23 cellular contexts compared by ENCODE assay signal in genomic region chr4:137495578-137495977, GRCh38. TPM values are rescaled to one million over a fixed set of nuclear protein-coding genes. Genes with fewer than 3 reads are reported as not detected.
"Had no signal": no experiment of that assay in that cellular context is flagged by ENCODE, and none has a peak within 500 bp of the region (broad histone marks: within the 10 kb centered on the region; RNA-seq: fewer than 3 reads in every experiment).

No MANE protein-coding gene starts in this region.

- H3K4me1 Mint-ChIP-seq: activated CD4-positive, alpha-beta T cell treated with anti-CD3 and anti-CD28 coated beads, Interleukin-2, amount 10 ng/mL, durations not matched to agents 24 days and 14 days; activated naive CD4-positive, alpha-beta T cell treated with anti-CD3 and anti-CD28 coated beads, Interleukin-2, amount 50 U/mL, for 24 hours; activated naive CD8-positive, alpha-beta T cell treated with anti-CD3 and anti-CD28 coated beads, Interleukin-2, amount 50 U/mL, for 24 hours; activated T-helper 17 cell treated with anti-CD3 and anti-CD28 coated beads, Interleukin-2, amount 50 U/mL, for 72 hours had no signal

- H3K36me3 Mint-ChIP-seq: activated CD4-positive, alpha-beta memory T cell treated with anti-CD3 and anti-CD28 coated beads for 36 hours; activated naive CD4-positive, alpha-beta T cell treated with anti-CD3 and anti-CD28 coated beads, Interleukin-2, amount 50 U/mL, for 24 hours; natural killer cell treated with Interleukin-12 subunit alpha and Interleukin-12 subunit beta and Interleukin-15 and Interleukin-18, amount 100 ng/mL, for 72 hours had no signal

- H3K4me3 Mint-ChIP-seq: activated CD4-positive, alpha-beta memory T cell treated with anti-CD3 and anti-CD28 coated beads for 36 hours; activated CD4-positive, alpha-beta T cell treated with anti-CD3 and anti-CD28 coated beads, Interleukin-2, amount 10 ng/mL, durations not matched to agents 24 days and 14 days; activated naive CD4-positive, alpha-beta T cell treated with anti-CD3 and anti-CD28 coated beads, Interleukin-2, amount 50 U/mL, for 24 hours; activated naive CD8-positive, alpha-beta T cell treated with anti-CD3 and anti-CD28 coated beads, Interleukin-2, amount 50 U/mL, for 24 hours; activated T-cell treated with anti-CD3 and anti-CD28 coated beads, Interleukin-2, amount 50 U/mL, for 4 hours; activated T-helper 17 cell treated with anti-CD3 and anti-CD28 coated beads, Interleukin-2, amount 50 U/mL, for 72 hours; natural killer cell treated with Interleukin-12 subunit alpha and Interleukin-12 subunit beta and Interleukin-15 and Interleukin-18, amount 100 ng/mL, for 72 hours had no signal

- H3K4me3 ChIP-seq: gastroesophageal sphincter, mucosa of descending colon, right atrium auricular region, suprapubic skin, tibial artery had no signal

- H3K9me3 Mint-ChIP-seq: activated naive CD8-positive, alpha-beta T cell treated with anti-CD3 and anti-CD28 coated beads, Interleukin-2, amount 50 U/mL, for 24 hours; activated T-cell treated with anti-CD3 and anti-CD28 coated beads, Interleukin-2, amount 50 U/mL, for 4 hours had no signal

- DNase-seq: activated CD4-positive, alpha-beta memory T cell treated with anti-CD3 and anti-CD28 coated beads for 36 hours; activated CD4-positive, alpha-beta T cell treated with anti-CD3 and anti-CD28 coated beads, Interleukin-2, amount 10 ng/mL, durations not matched to agents 24 days and 14 days; activated CD4-positive, CD25-positive, alpha-beta regulatory T cell treated with anti-CD3 and anti-CD28 coated beads, Interleukin-2, amount 50 U/mL, for 72 hours; activated gamma-delta T cell treated with Interleukin-2 at 50 U/mL for 16 hours; activated naive CD8-positive, alpha-beta T cell treated with anti-CD3 and anti-CD28 coated beads, Interleukin-2, amount 50 U/mL, for 24 hours; activated T-cell treated with anti-CD3 and anti-CD28 coated beads, Interleukin-2, amount 50 U/mL, for 4 hours; amygdala; central memory CD4-positive, alpha-beta T cell; effector CD4-positive, alpha-beta T cell; head of caudate nucleus; hypothalamus; mucosa of descending colon; nucleus accumbens; stimulated activated CD4-positive, alpha-beta T cell treated with anti-CD3 and anti-CD28 coated beads, Interleukin-15, amount 100 ng/mL, for 24 hours; stimulated activated naive CD4-positive, alpha-beta T cell; tibial artery had no signal

- H3K27me3 Mint-ChIP-seq: activated CD4-positive, alpha-beta memory T cell treated with anti-CD3 and anti-CD28 coated beads for 36 hours; activated CD4-positive, alpha-beta T cell treated with anti-CD3 and anti-CD28 coated beads, Interleukin-2, amount 10 ng/mL, durations not matched to agents 24 days and 14 days; activated naive CD4-positive, alpha-beta T cell treated with anti-CD3 and anti-CD28 coated beads, Interleukin-2, amount 50 U/mL, for 24 hours; activated naive CD8-positive, alpha-beta T cell treated with anti-CD3 and anti-CD28 coated beads, Interleukin-2, amount 50 U/mL, for 24 hours; natural killer cell treated with Interleukin-12 subunit alpha and Interleukin-12 subunit beta and Interleukin-15 and Interleukin-18, amount 100 ng/mL, for 72 hours had no signal

- H3K27ac Mint-ChIP-seq: activated CD4-positive, alpha-beta memory T cell treated with anti-CD3 and anti-CD28 coated beads for 36 hours; activated CD4-positive, alpha-beta T cell treated with anti-CD3 and anti-CD28 coated beads, Interleukin-2, amount 10 ng/mL, durations not matched to agents 24 days and 14 days; activated naive CD4-positive, alpha-beta T cell treated with anti-CD3 and anti-CD28 coated beads, Interleukin-2, amount 50 U/mL, for 24 hours; activated naive CD8-positive, alpha-beta T cell treated with anti-CD3 and anti-CD28 coated beads, Interleukin-2, amount 50 U/mL, for 24 hours; activated T-helper 17 cell treated with anti-CD3 and anti-CD28 coated beads, Interleukin-2, amount 50 U/mL, for 72 hours; natural killer cell treated with Interleukin-12 subunit alpha and Interleukin-12 subunit beta and Interleukin-15 and Interleukin-18, amount 100 ng/mL, for 72 hours had no signal

RNA-seq across cellular contexts. Expression of gene PCDH18, which starts 36.7 kb away (rescaled TPM):
- total RNA-seq: activated CD4-positive, alpha-beta T cell treated with anti-CD3 and anti-CD28 coated beads, Interleukin-2, amount 10 ng/mL, durations not matched to agents 24 days and 14 days; activated CD8-positive, alpha-beta memory T cell treated with anti-CD3 and anti-CD28 coated beads for 36 hours; activated T-helper 17 cell treated with anti-CD3 and anti-CD28 coated beads, Interleukin-2, amount 50 U/mL, for 72 hours; natural killer cell treated with Interleukin-12 subunit alpha and Interleukin-12 subunit beta and Interleukin-15 and Interleukin-18, amount 100 ng/mL, for 72 hours had no signal
